20 cellular contexts compared by ENCODE assay signal in genomic region chr3:57155214-57155613, GRCh38. TPM values are rescaled to one million over a fixed set of nuclear protein-coding genes. Genes with fewer than 3 reads are reported as not detected.
"Had no signal": no experiment of that assay in that cellular context is flagged by ENCODE, and none has a peak within 500 bp of the region (broad histone marks: within the 10 kb centered on the region; RNA-seq: fewer than 3 reads in every experiment).

No MANE protein-coding gene starts in this region.

- DNase-seq: activated CD4-positive, alpha-beta memory T cell treated with anti-CD3 and anti-CD28 coated beads for 36 hours; activated naive CD4-positive, alpha-beta T cell; activated naive CD8-positive, alpha-beta T cell treated with anti-CD3 and anti-CD28 coated beads, Interleukin-2, amount 10 ng/mL, durations not matched to agents 7 days and 5 days; brain microvascular endothelial cell; colonic mucosa; erythroblast; gastrocnemius medialis; heart left ventricle; immature natural killer cell; kidney glomerular epithelial cell; left ventricle myocardium inferior; mucosa of descending colon; naive thymus-derived CD4-positive, alpha-beta T cell; stimulated activated CD4-positive, alpha-beta T cell treated with anti-CD3 and anti-CD28 coated beads, Interleukin-1b, Interleukin-23, amount 100 ng/mL, for 48 hours; stimulated activated CD8-positive, alpha-beta memory T cell treated with anti-CD3 and anti-CD28 coated beads, Interleukin-4, amount 100 ng/mL, for 48 hours; stimulated activated naive CD4-positive, alpha-beta T cell; SW 1271; thyroid gland had no signal

- H3K27ac ChIP-seq: brain microvascular endothelial cell, colonic mucosa, gastrocnemius medialis, heart left ventricle, left ventricle myocardium inferior, thyroid gland had no signal

- H3K27ac Mint-ChIP-seq: activated CD4-positive, alpha-beta memory T cell treated with anti-CD3 and anti-CD28 coated beads for 36 hours; activated naive CD8-positive, alpha-beta T cell treated with anti-CD3 and anti-CD28 coated beads, Interleukin-2, amount 10 ng/mL, durations not matched to agents 7 days and 5 days; memory B cell; naive thymus-derived CD4-positive, alpha-beta T cell had no signal

- H3K27me3 ChIP-seq: brain microvascular endothelial cell, colonic mucosa, thyroid gland had no signal

- H3K4me3 Mint-ChIP-seq: activated CD4-positive, alpha-beta memory T cell treated with anti-CD3 and anti-CD28 coated beads for 36 hours; activated naive CD8-positive, alpha-beta T cell treated with anti-CD3 and anti-CD28 coated beads, Interleukin-2, amount 10 ng/mL, durations not matched to agents 7 days and 5 days; central memory CD8-positive, alpha-beta T cell; immature natural killer cell; memory B cell; naive thymus-derived CD4-positive, alpha-beta T cell had no signal

- H3K9me3 ChIP-seq: colonic mucosa, gastrocnemius medialis, heart left ventricle, left ventricle myocardium inferior, mucosa of descending colon, thyroid gland had no signal

- H3K9me3 Mint-ChIP-seq: activated CD4-positive, alpha-beta memory T cell treated with anti-CD3 and anti-CD28 coated beads for 36 hours; activated naive CD8-positive, alpha-beta T cell treated with anti-CD3 and anti-CD28 coated beads, Interleukin-2, amount 10 ng/mL, durations not matched to agents 7 days and 5 days; central memory CD8-positive, alpha-beta T cell; memory B cell; naive thymus-derived CD4-positive, alpha-beta T cell had no signal

- H3K36me3 Mint-ChIP-seq: activated CD4-positive, alpha-beta memory T cell treated with anti-CD3 and anti-CD28 coated beads for 36 hours; activated naive CD8-positive, alpha-beta T cell treated with anti-CD3 and anti-CD28 coated beads, Interleukin-2, amount 10 ng/mL, durations not matched to agents 7 days and 5 days; immature natural killer cell; memory B cell; naive thymus-derived CD4-positive, alpha-beta T cell had no signal

- H3K36me3 ChIP-seq: brain microvascular endothelial cell, colonic mucosa, gastrocnemius medialis, heart left ventricle, left ventricle myocardium inferior, thyroid gland had no signal

- H3K4me3 ChIP-seq: colonic mucosa, gastrocnemius medialis, heart left ventricle, left ventricle myocardium inferior, mucosa of descending colon, thyroid gland had no signal

RNA-seq across cellular contexts. Expression of gene IL17RD, which starts 9.9 kb away (rescaled TPM):
- total RNA-seq: activated naive CD8-positive, alpha-beta T cell treated with anti-CD3 and anti-CD28 coated beads, Interleukin-2, amount 10 ng/mL, durations not matched to agents 7 days and 5 days had no signal
- polyA plus RNA-seq: immature natural killer cell; naive thymus-derived CD4-positive, alpha-beta T cell had no signal

RNA-seq across cellular contexts. Expression of gene HESX1, which starts 44.6 kb away (rescaled TPM):
- total RNA-seq: naive thymus-derived CD4-positive, alpha-beta T cell had no signal
- polyA plus RNA-seq: immature natural killer cell had no signal
